ENCODE assay signal across 8 cellular contexts in genomic region chr6:35297541-35298481, GRCh38. TPM values are rescaled to one million over a fixed set of nuclear protein-coding genes. Genes with fewer than 3 reads are reported as not detected.
DNase-seq lines count a peak whose midpoint lies in the region; ATAC-seq lines count a peak whose summit lies in the region.

TSS of gene DEF6 (plus strand) at chr6:35297818. CDS start at chr6:35297857, 39 bp downstream.

- H3K4me1 Mint-ChIP-seq in central memory CD8-positive, alpha-beta T cell = peaks cover 45% of the 10 kb centered on the region

- intact Hi-C loops in left colon (cut with DNase I, micrococcal nuclease) = no loop called here

- H3K9me3 Mint-ChIP-seq in central memory CD8-positive, alpha-beta T cell = no peaks in the 10 kb centered on the region

- peaks cover 19% of the 10 kb centered on the region for H3K36me3 Mint-ChIP-seq in central memory CD8-positive, alpha-beta T cell (ENCODE audit: insufficient read depth)

- no peaks in the 10 kb centered on the region for H3K27me3 Mint-ChIP-seq in central memory CD8-positive, alpha-beta T cell

- DNase-seq in 8988T = peak; percentile 74
- peak; percentile 92 for DNase-seq in NCI-H2196 (lab: John Stamatoyannopoulos, UW; ENCODE audit: unreplicated experiment)
- DNase-seq in activated CD4-positive, CD25-positive, alpha-beta regulatory T cell treated with anti-CD3 and anti-CD28 coated beads, Interleukin-2, amount 50 U/mL, for 16 hours (ENCODE audit: low read depth, low spot score) = peak; percentile 77
- peak; percentile 73 to 84 for DNase-seq in central memory CD8-positive, alpha-beta T cell (ENCODE audit: low spot score in 2 of 2)
- peak; percentile 85 to 90 for DNase-seq in left colon
- DNase-seq in stimulated activated CD4-positive, alpha-beta T cell treated with anti-CD3 and anti-CD28 coated beads, Interleukin-2, amount 100 ng/mL, for 48 hours = peak; percentile 74 to 78

- H3K27ac Mint-ChIP-seq in central memory CD8-positive, alpha-beta T cell (ENCODE audit: low read depth) = peak within 1 kb of the TSS; percentile 90

- H3K4me3 Mint-ChIP-seq in central memory CD8-positive, alpha-beta T cell = peak within 1 kb of the TSS; percentile 86

- ATAC-seq in GM18519 (IDR thresholded peaks at IDR 0.05; ENCODE audit: low FRiP score, unreplicated experiment) (peak; percentile 63), HG03064 (IDR thresholded peaks at IDR 0.05; ENCODE audit: low read depth, unreplicated experiment) (peak; percentile 67), left colon (peak; percentile 95)
- ATAC-seq in central memory CD8-positive, alpha-beta T cell (replicated peaks; ENCODE audit: extremely low read depth, poor library complexity, severe bottlenecking) = peak; percentile 85

RNA-seq across cellular contexts. Expression of gene DEF6, which starts in this region (rescaled TPM):
- 10 to 100 TPM; 10.3 to 10.5 TPM for total RNA-seq in left colon

Comparison
In these comparisons a context has a peak if more than half of its experiments do, and no peak if none do; other contexts are left out.
1. Peak in every context shown above with its lines: DNase-seq and ATAC-seq.